In genomic region chr2:27753744-27754588, GRCh38 we compare ENCODE assay signal across 1 cellular context.
TF ChIP-seq lines count a peak whose summit lies in the region.

No MANE protein-coding gene starts in this region.

TF ChIP-seq in HepG2, 621 proteins besides CTCF, POLR2A, EP300 and RAD21 (continued from another document and continues in another):
- TF ChIP-seq ZNF281 (CRISPR knock-in tag; IDR thresholded peaks at IDR 0.05; ENCODE audit: borderline replicate concordance): no peak
- no peak for TF ChIP-seq ZNF274 (CRISPR knock-in tag; IDR thresholded peaks at IDR 0.05)
- TF ChIP-seq CCDC6 (CRISPR knock-in tag; IDR thresholded peaks at IDR 0.05): no peak
- TF ChIP-seq KDM5B (CRISPR knock-in tag; IDR thresholded peaks at IDR 0.05; ENCODE audit: borderline replicate concordance): no peak
- TF ChIP-seq CBFB (CRISPR knock-in tag; IDR thresholded peaks at IDR 0.05): peak; percentile 63; the same call in 1 of the 2 replicates
- TF ChIP-seq RNF2 (conservative IDR thresholded peaks at IDR 0.05; ENCODE audit: low read depth): no peak
- TF ChIP-seq EEA1 (CRISPR knock-in tag; IDR thresholded peaks at IDR 0.05; ENCODE audit: borderline replicate concordance): no peak
- TF ChIP-seq TRAFD1 (CRISPR knock-in tag; IDR thresholded peaks at IDR 0.05; ENCODE audit: borderline replicate concordance): no peak
- TF ChIP-seq THYN1 (CRISPR knock-in tag; IDR thresholded peaks at IDR 0.05; ENCODE audit: borderline replicate concordance, low read depth): no peak
- no peak for TF ChIP-seq ATF6 (CRISPR knock-in tag; conservative IDR thresholded peaks at IDR 0.05)
- peak; percentile 82 for TF ChIP-seq SMYD3 (CRISPR knock-in tag; IDR thresholded peaks at IDR 0.05)
- 0 out of 2 replicates have a peak, but pooled peaks have one; percentile 60 for TF ChIP-seq CC2D1A (CRISPR knock-in tag; IDR thresholded peaks at IDR 0.05)
- TF ChIP-seq ZNF280D (CRISPR knock-in tag; IDR thresholded peaks at IDR 0.05): no peak
- TF ChIP-seq ZNF703 (CRISPR knock-in tag; IDR thresholded peaks at IDR 0.05; ENCODE audit: borderline replicate concordance): no peak
- no peak for TF ChIP-seq AHDC1 (CRISPR knock-in tag; IDR thresholded peaks at IDR 0.05; ENCODE audit: borderline replicate concordance)
- no peak for TF ChIP-seq MBNL3 (CRISPR knock-in tag; conservative IDR thresholded peaks at IDR 0.05)
- 0 out of 2 replicates have a peak, but pooled peaks have one; percentile 68 for TF ChIP-seq ARID2 (CRISPR knock-in tag; IDR thresholded peaks at IDR 0.05; ENCODE audit: borderline replicate concordance)
- no peak for TF ChIP-seq ARNT2 (CRISPR knock-in tag; IDR thresholded peaks at IDR 0.05; ENCODE audit: low read depth)
- TF ChIP-seq ZNF770 (CRISPR knock-in tag; IDR thresholded peaks at IDR 0.05): no peak
- no peak for TF ChIP-seq FOSL1 (CRISPR knock-in tag; IDR thresholded peaks at IDR 0.05; ENCODE audit: borderline replicate concordance)
- TF ChIP-seq ZNF850 (CRISPR knock-in tag; conservative IDR thresholded peaks at IDR 0.05): no peak
- TF ChIP-seq CSRNP2 (CRISPR knock-in tag; conservative IDR thresholded peaks at IDR 0.05; ENCODE audit: low read depth): no peak
- 0 out of 2 replicates have a peak, but pooled peaks have one; percentile 63 for TF ChIP-seq KAT7 (CRISPR knock-in tag; IDR thresholded peaks at IDR 0.05; ENCODE audit: borderline replicate concordance)
- TF ChIP-seq FUBP1 (CRISPR knock-in tag; IDR thresholded peaks at IDR 0.05; ENCODE audit: borderline replicate concordance): no peak
- no peak; the same call in 1 of the 2 replicates for TF ChIP-seq ZNF687 (CRISPR knock-in tag; IDR thresholded peaks at IDR 0.05)
- TF ChIP-seq SRSF4 (IDR thresholded peaks at IDR 0.05; ENCODE audit: low read depth, low read length, poor library complexity, severe bottlenecking): no peak
